ENCODE assay signal across 11 cellular contexts in the genomic region with DNA sequence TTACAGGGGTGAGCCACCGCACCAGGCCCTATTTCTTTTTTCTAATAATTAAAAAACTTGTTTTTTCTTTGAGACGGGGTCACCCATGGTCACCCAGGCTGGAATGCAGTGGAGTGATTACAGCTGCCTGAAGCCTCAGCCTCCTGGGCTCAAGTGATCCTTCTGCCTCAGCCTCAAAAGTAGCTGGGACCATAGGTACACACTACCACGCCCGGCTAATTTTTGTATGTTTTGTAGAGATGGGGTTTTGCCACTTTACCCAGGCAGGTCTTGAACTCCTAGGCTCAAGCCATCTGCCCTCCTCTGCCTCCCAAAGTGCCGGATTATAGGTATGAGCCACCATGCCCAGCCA. TPM values are rescaled to one million over a fixed set of nuclear protein-coding genes. Genes with fewer than 3 reads are reported as not detected.
A peak's percentile ranks its signal among the peaks of the same experiment; 100 is the strongest.
DNase-seq lines count a peak whose midpoint lies in the region; ATAC-seq and TF ChIP-seq lines count a peak whose summit lies in the region.
"Had no signal": no experiment of that assay in that cellular context is flagged by ENCODE, and none has a peak within 500 bp of the region (broad histone marks: within the 10 kb centered on the region; RNA-seq: fewer than 3 reads in every experiment).

No MANE protein-coding gene starts in this region.

- peaks cover 50% of the 10 kb centered on the region for H3K4me1 Mint-ChIP-seq in GM23338
- H3K4me1 Mint-ChIP-seq in brain: peaks cover 49% of the 10 kb centered on the region
- H3K4me1 Mint-ChIP-seq in naive thymus-derived CD8-positive, alpha-beta T cell: peaks cover 12 to 37% (median 32%) of the 10 kb centered on the region in 4 donors

- H3K4me3 ChIP-seq in GM23338 (no peak overlapping the region), mammary epithelial cell (replicated peaks in 1 of 3; ENCODE audit: insufficient read depth in 1 of 3, low read depth in 2 of 3, low read length in 3 of 3) (no peak overlapping the region)
- H3K4me3 ChIP-seq: lung had no signal

- TF ChIP-seq CTCF in C4-2B (conservative IDR thresholded peaks at IDR 0.05) (no peak), GM23338 (conservative IDR thresholded peaks at IDR 0.05; ENCODE audit: low read depth in 2 of 2) (no peak), brain (conservative IDR thresholded peaks at IDR 0.05) (no peak), mammary epithelial cell (conservative IDR thresholded peaks at IDR 0.05 in 1 of 2, IDR thresholded peaks at IDR 0.05 in 1 of 2; ENCODE audit: extremely low read depth in 1 of 2, insufficient read depth in 1 of 2, low read depth in 1 of 2, low read length in 2 of 2) (no peak)

- 93% methylated on average over 5 of the region's 5 CpGs for WGBS in mammary epithelial cell (ENCODE audit: low coverage, missing lambda C conversion rate)

- POLR2A ChIA-PET in naive thymus-derived CD8-positive, alpha-beta T cell (lab: Charles Lee): interaction anchor here (2.0 to 2.6 kb wide), 2 partner anchors 19 to 91 kb away, joined by 7 to 18 read pairs; a partner anchor contains a TSS

- peaks cover 11% of the 10 kb centered on the region; the same call in 1 of the 2 replicates for H3K9me2 ChIP-seq in GM23338 (ENCODE audit: insufficient read depth)

- peaks cover 20% of the 10 kb centered on the region for H4K20me1 ChIP-seq in GM23338 (replicated peaks; ENCODE audit: insufficient read depth)
- peaks cover 16% of the 10 kb centered on the region for H4K20me1 ChIP-seq in mammary epithelial cell (ENCODE audit: insufficient read depth, low read length)

- in situ Hi-C loops in mammary epithelial cell (cut with MboI; ENCODE audit: low sequenced_read_pairs in 2 of 2): no loop called here

- H3K36me3 Mint-ChIP-seq in GM23338 (ENCODE audit: low read depth) (peaks cover 35% of the 10 kb centered on the region), brain (peaks cover 21% of the 10 kb centered on the region)
- no peaks in the 10 kb centered on the region for H3K36me3 Mint-ChIP-seq in naive thymus-derived CD8-positive, alpha-beta T cell

- H3K4me3 Mint-ChIP-seq in GM23338: peak overlapping the region; percentile 67; the same call in 1 of the 3 replicates
- H3K4me3 Mint-ChIP-seq in brain: peak overlapping the region; percentile 58 to 88 (median 85)
- peak overlapping the region in 9 of 10 donors; percentile 9 to 86 (median 74) for H3K4me3 Mint-ChIP-seq in naive thymus-derived CD8-positive, alpha-beta T cell

- dilution Hi-C loops in mammary epithelial cell (cut with HindIII; ENCODE audit: low sequenced_read_pairs): no loop called here

- no peaks in the 10 kb centered on the region for H3K27me3 ChIP-seq in GM23338 (ENCODE audit: insufficient read depth)
- H3K27me3 ChIP-seq in mammary epithelial cell (ENCODE audit: insufficient read depth, low read length): no peaks in the 10 kb centered on the region
- H3K27me3 ChIP-seq: suprapubic skin had no signal

- peaks cover 44% of the 10 kb centered on the region for H3K27me3 Mint-ChIP-seq in GM23338 (ENCODE audit: insufficient read depth, low read depth, poor library complexity)
- peaks cover 6% of the 10 kb centered on the region for H3K27me3 Mint-ChIP-seq in brain
- no peaks in the 10 kb centered on the region for H3K27me3 Mint-ChIP-seq in naive thymus-derived CD8-positive, alpha-beta T cell

- H3K27ac ChIP-seq in C4-2B (peak overlapping the region; percentile 95), GM23338 (ENCODE audit: low read depth) (no peak overlapping the region), mammary epithelial cell (ENCODE audit: insufficient read depth, low read depth, low read length) (no peak overlapping the region)
- H3K27ac ChIP-seq: suprapubic skin had no signal

- H3K79me2 ChIP-seq in GM23338 (replicated peaks; ENCODE audit: insufficient read depth) (peaks cover 47% of the 10 kb centered on the region), mammary epithelial cell (ENCODE audit: insufficient read depth, low read length) (peaks cover 42% of the 10 kb centered on the region)

- DNase-seq in GM23338 (ENCODE audit: low spot score): no peak
- no peak for DNase-seq in naive thymus-derived CD8-positive, alpha-beta T cell
- no peak for DNase-seq in COLO668 (lab: John Stamatoyannopoulos, UW; ENCODE audit: unreplicated experiment)
- DNase-seq in mammary epithelial cell: no peak
- DNase-seq: activated T-cell treated with anti-CD3 and anti-CD28 coated beads, Interleukin-2, amount 50 U/mL, for 1 hour had no signal

- CTCF ChIA-PET in mammary epithelial cell (lab: Charles Lee; ENCODE audit: low non-redundant PET): no interaction called here

- H2AFZ ChIP-seq in GM23338 (no peak overlapping the region), mammary epithelial cell (ENCODE audit: low read depth, low read length) (no peak overlapping the region)

- H3K9me3 Mint-ChIP-seq in GM23338 (no peaks in the 10 kb centered on the region), brain (peaks cover 0 to 4% (median 0%) of the 10 kb centered on the region in 5 experiments)
- no peaks in the 10 kb centered on the region for H3K9me3 Mint-ChIP-seq in naive thymus-derived CD8-positive, alpha-beta T cell

- H3K4me2 ChIP-seq in GM23338: no peak overlapping the region
- no peak overlapping the region for H3K4me2 ChIP-seq in mammary epithelial cell (ENCODE audit: insufficient read depth, low read depth, low read length)

- no TSS peak for BruUV-seq in mammary epithelial cell (replicated peaks; lab: Mats Ljungman, UMichigan)

- peaks cover 24% of the 10 kb centered on the region for H3F3A ChIP-seq in GM23338 (replicated peaks; ENCODE audit: low read depth)

- H3K27ac Mint-ChIP-seq in GM23338 (no peak overlapping the region), brain (peak overlapping the region; percentile 30 to 54 (median 46))
- peak overlapping the region in 5 of 10 donors; percentile 28 to 71 (median 59) for H3K27ac Mint-ChIP-seq in naive thymus-derived CD8-positive, alpha-beta T cell

- intact Hi-C loops in mammary epithelial cell (cut with micrococcal nuclease): loop anchor here (2.0 kb wide), 1 partner anchor 14 kb away; no protein-coding TSS in a partner anchor

- peaks cover 52% of the 10 kb centered on the region for H3K4me1 ChIP-seq in GM23338 (ENCODE audit: insufficient read depth)
- peaks cover 36% of the 10 kb centered on the region for H3K4me1 ChIP-seq in mammary epithelial cell (ENCODE audit: insufficient read depth, low read length)

- H3K36me3 ChIP-seq in GM23338 (ENCODE audit: insufficient read depth) (peaks cover 13% of the 10 kb centered on the region; the same call in 1 of the 2 replicates), mammary epithelial cell (ENCODE audit: insufficient read depth, low read length) (peaks cover 4% of the 10 kb centered on the region)
- H3K36me3 ChIP-seq: suprapubic skin had no signal

- no peak overlapping the region for H3K9ac ChIP-seq in mammary epithelial cell (ENCODE audit: insufficient read depth, low read length)

- H3K9me3 ChIP-seq in mammary epithelial cell (replicated peaks; ENCODE audit: insufficient read depth, low read length): no peaks in the 10 kb centered on the region
- H3K9me3 ChIP-seq: suprapubic skin had no signal

- ATAC-seq in GM23338 (no peak), HG02623 (IDR thresholded peaks at IDR 0.05; ENCODE audit: unreplicated experiment) (no peak), GM21528 (IDR thresholded peaks at IDR 0.05; ENCODE audit: low FRiP score, unreplicated experiment) (no peak)
- ATAC-seq in naive thymus-derived CD8-positive, alpha-beta T cell: no peak

TF ChIP-seq in GM23338, 12 proteins besides CTCF, POLR2A, EP300 and RAD21 (continues in another document):
- TF ChIP-seq, protein P1, sequence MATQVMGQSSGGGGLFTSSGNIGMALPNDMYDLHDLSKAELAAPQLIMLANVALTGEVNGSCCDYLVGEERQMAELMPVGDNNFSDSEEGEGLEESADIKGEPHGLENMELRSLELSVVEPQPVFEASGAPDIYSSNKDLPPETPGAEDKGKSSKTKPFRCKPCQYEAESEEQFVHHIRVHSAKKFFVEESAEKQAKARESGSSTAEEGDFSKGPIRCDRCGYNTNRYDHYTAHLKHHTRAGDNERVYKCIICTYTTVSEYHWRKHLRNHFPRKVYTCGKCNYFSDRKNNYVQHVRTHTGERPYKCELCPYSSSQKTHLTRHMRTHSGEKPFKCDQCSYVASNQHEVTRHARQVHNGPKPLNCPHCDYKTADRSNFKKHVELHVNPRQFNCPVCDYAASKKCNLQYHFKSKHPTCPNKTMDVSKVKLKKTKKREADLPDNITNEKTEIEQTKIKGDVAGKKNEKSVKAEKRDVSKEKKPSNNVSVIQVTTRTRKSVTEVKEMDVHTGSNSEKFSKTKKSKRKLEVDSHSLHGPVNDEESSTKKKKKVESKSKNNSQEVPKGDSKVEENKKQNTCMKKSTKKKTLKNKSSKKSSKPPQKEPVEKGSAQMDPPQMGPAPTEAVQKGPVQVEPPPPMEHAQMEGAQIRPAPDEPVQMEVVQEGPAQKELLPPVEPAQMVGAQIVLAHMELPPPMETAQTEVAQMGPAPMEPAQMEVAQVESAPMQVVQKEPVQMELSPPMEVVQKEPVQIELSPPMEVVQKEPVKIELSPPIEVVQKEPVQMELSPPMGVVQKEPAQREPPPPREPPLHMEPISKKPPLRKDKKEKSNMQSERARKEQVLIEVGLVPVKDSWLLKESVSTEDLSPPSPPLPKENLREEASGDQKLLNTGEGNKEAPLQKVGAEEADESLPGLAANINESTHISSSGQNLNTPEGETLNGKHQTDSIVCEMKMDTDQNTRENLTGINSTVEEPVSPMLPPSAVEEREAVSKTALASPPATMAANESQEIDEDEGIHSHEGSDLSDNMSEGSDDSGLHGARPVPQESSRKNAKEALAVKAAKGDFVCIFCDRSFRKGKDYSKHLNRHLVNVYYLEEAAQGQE (IDR thresholded peaks at IDR 0.05; ENCODE audit: unreplicated experiment): no peak
- TF ChIP-seq EZH2phosphoT487 (IDR thresholded peaks at IDR 0.05; ENCODE audit: unreplicated experiment) (no peak), EZH2 (IDR thresholded peaks at IDR 0.05; ENCODE audit: low read depth, unreplicated experiment) (no peak), NANOG (IDR thresholded peaks at IDR 0.05; ENCODE audit: borderline replicate concordance) (no peak)
- TF ChIP-seq, protein P2, sequence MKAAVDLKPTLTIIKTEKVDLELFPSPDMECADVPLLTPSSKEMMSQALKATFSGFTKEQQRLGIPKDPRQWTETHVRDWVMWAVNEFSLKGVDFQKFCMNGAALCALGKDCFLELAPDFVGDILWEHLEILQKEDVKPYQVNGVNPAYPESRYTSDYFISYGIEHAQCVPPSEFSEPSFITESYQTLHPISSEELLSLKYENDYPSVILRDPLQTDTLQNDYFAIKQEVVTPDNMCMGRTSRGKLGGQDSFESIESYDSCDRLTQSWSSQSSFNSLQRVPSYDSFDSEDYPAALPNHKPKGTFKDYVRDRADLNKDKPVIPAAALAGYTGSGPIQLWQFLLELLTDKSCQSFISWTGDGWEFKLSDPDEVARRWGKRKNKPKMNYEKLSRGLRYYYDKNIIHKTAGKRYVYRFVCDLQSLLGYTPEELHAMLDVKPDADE (IDR thresholded peaks at IDR 0.05): no peak

RNA-seq across cellular contexts. Expression of a gene that starts 0.9 kb away (rescaled TPM):
- 1,229 and 1,411 TPM in 2 replicates for total RNA-seq in GM23338 (2014; rRNA removed; shearing (Covaris generic))
- polyA plus RNA-seq in GM23338 (2016; fragmentation: Nextera tagmentation; extraction: Ambion mirVana) (584 and 604 TPM in 2 replicates), brain (ENCODE audit: insufficient read depth, low read depth, low replicate concordance) (199 TPM), mammary epithelial cell (437 TPM)
- 10 to 100 TPM; 93.9 to 97.0 TPM for total RNA-seq in naive thymus-derived CD8-positive, alpha-beta T cell
- polyA plus RNA-seq in naive thymus-derived CD8-positive, alpha-beta T cell: 10 to 100 TPM; 51.1 to 73.1 (median 69.7) TPM
- 100 to 1,000 TPM; 545 to 600 TPM for total RNA-seq in mammary epithelial cell
- 384 TPM for polyA minus RNA-seq in mammary epithelial cell
